ENCODE assay signal across 2 cellular contexts in the genomic region with DNA sequence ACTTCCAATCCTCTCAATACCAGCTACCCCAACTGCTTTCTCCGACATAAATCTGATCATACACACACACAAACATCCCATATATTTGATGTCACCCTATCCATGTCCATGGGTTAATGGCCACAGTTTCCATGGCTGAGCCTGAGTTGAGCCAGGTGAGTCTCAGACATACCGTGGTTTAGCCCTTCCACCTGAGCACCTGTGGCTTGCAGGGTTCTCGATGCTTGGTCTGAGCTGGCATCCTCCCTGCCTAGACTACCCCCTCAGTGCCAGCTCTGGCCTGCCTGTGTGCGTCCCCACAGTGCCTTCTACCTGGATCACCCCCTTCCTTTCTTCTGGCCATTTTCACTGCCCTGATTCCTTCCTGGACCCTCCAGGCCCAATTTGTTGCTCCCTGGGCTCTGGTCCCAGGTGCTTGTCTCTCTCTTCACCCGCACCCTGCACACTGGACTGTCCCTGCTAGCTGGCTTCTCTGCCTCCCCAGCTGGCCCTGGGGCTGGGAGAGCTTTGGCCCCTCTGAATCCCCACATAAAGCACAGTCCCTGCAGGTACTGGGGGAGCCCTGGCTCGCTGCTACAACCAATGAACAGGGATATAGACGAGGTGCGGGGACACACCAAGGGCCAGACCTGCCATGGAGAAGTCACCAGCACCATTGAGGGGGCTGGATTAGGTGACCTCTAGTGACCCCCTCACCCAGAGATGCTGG.
TF ChIP-seq lines count a peak whose summit lies in the region.

No MANE protein-coding gene starts in this region.

TF ChIP-seq in A549, 52 proteins besides CTCF, POLR2A, EP300 and RAD21:
- TF ChIP-seq HOXA7 (CRISPR knock-in tag; IDR thresholded peaks at IDR 0.05) (no peak), HES2 (IDR thresholded peaks at IDR 0.05) (no peak), NFE2L2 (conservative IDR thresholded peaks at IDR 0.05; ENCODE audit: low read length) (no peak), ZFP36 (IDR thresholded peaks at IDR 0.05; ENCODE audit: borderline replicate concordance, partially characterized antibody) (no peak), BHLHE40 (IDR thresholded peaks at IDR 0.05; ENCODE audit: low read depth, low read length) (no peak), ELK1 (IDR thresholded peaks at IDR 0.05; ENCODE audit: low read depth, low read length) (no peak), FOSB (CRISPR knock-in tag; IDR thresholded peaks at IDR 0.05) (no peak), CHD2 (IDR thresholded peaks at IDR 0.05; ENCODE audit: low read length, partially characterized antibody) (no peak), RNF2 (IDR thresholded peaks at IDR 0.05; ENCODE audit: borderline replicate concordance, low read depth) (no peak), EHMT2 (IDR thresholded peaks at IDR 0.05; ENCODE audit: low read depth) (no peak), RFX5 (IDR thresholded peaks at IDR 0.05) (no peak), BCL3 (IDR thresholded peaks at IDR 0.05) (no peak), KDM5A (IDR thresholded peaks at IDR 0.05) (no peak), FOXS1 (CRISPR knock-in tag; IDR thresholded peaks at IDR 0.05) (no peak), CEBPB (IDR thresholded peaks at IDR 0.05) (no peak), USF2 (IDR thresholded peaks at IDR 0.05) (no peak)
- TF ChIP-seq, protein P1, sequence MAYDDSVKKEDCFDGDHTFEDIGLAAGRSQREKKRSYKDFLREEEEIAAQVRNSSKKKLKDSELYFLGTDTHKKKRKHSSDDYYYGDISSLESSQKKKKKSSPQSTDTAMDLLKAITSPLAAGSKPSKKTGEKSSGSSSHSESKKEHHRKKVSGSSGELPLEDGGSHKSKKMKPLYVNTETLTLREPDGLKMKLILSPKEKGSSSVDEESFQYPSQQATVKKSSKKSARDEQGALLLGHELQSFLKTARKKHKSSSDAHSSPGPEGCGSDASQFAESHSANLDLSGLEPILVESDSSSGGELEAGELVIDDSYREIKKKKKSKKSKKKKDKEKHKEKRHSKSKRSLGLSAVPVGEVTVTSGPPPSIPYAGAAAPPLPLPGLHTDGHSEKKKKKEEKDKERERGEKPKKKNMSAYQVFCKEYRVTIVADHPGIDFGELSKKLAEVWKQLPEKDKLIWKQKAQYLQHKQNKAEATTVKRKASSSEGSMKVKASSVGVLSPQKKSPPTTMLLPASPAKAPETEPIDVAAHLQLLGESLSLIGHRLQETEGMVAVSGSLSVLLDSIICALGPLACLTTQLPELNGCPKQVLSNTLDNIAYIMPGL (CRISPR knock-in tag; IDR thresholded peaks at IDR 0.05; ENCODE audit: borderline replicate concordance) = no peak

TF ChIP-seq in SK-N-SH, 30 proteins besides CTCF, POLR2A, EP300 and RAD21:
- TF ChIP-seq MXI1 (IDR thresholded peaks at IDR 0.05; ENCODE audit: low read depth, low read length) (no peak), USF1 (IDR thresholded peaks at IDR 0.05; ENCODE audit: borderline replicate concordance, low read depth) (no peak), USF2 (IDR thresholded peaks at IDR 0.05; ENCODE audit: borderline replicate concordance, low read depth, low read length) (no peak), ZBTB33 (IDR thresholded peaks at IDR 0.05; ENCODE audit: borderline replicate concordance, low read depth) (no peak), CHD2 (IDR thresholded peaks at IDR 0.05; ENCODE audit: low read length, partially characterized antibody) (no peak), TEAD4 (IDR thresholded peaks at IDR 0.05; ENCODE audit: borderline replicate concordance, insufficient read depth) (no peak), GATA2 (CRISPR knock-in tag; IDR thresholded peaks at IDR 0.05) (no peak), FOXJ3 (CRISPR knock-in tag; IDR thresholded peaks at IDR 0.05) (no peak)
